In genomic region chr11:28092786-28093185, GRCh38 we compare ENCODE assay signal across 4 cellular contexts.
"Had no signal": no experiment of that assay in that cellular context is flagged by ENCODE, and none has a peak within 500 bp of the region (broad histone marks: within the 10 kb centered on the region; RNA-seq: fewer than 3 reads in every experiment).

No MANE protein-coding gene starts in this region.

- ATAC-seq: GM23338 had no signal

- DNase-seq: H9, HCEC 1CT, KBM-7 had no signal

- H2AFZ ChIP-seq: GM23338 had no signal

- H3K4me2 ChIP-seq: GM23338 had no signal

- H3K4me3 ChIP-seq: GM23338 had no signal
